ENCODE assay signal across 8 cellular contexts in the genomic region with DNA sequence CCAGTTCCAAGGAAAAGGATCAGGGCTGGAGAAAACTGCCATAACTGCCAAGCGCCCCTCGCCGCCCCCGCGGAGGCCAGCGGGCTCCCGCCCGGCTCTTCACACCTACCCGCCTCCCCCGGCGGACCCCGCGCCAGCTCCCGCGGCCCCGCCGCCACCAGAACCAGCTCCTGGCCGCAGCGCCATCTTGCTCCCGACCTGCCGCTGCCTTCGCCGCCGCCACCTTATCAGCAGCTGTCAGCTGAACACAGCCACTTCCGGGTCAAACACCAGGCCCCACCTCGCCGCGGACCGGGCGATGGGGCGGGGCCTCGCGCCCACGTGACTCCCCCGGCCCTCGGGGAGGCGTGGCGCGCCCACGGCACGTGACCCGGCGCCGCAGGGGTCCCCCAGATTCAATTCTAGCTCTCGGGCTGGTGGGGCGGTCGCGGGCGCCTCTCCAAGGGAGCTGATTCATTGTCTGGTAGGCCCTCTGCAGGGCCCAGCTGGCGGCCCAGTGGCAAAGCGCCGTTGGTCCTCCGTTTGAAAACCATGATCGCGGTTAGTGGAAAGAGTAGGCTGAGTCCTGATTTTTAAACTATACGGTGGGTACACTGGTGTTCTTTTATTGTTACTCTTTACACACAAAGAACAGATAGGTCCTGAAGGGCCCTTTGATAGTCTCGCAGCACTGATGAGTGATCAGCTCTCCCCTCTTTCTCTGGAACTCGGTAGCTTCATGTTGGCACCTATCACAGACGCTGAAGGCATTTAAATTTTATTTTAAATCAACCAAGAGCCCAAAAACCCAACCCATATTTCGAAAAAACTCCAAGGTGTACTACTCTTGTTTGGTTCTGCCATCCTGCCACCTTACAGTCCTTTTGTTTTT. TPM values are rescaled to one million over a fixed set of nuclear protein-coding genes. Genes with fewer than 3 reads are reported as not detected.
DNase-seq lines count a peak whose midpoint lies in the region; ATAC-seq and TF ChIP-seq lines count a peak whose summit lies in the region.

A gene with protein sequence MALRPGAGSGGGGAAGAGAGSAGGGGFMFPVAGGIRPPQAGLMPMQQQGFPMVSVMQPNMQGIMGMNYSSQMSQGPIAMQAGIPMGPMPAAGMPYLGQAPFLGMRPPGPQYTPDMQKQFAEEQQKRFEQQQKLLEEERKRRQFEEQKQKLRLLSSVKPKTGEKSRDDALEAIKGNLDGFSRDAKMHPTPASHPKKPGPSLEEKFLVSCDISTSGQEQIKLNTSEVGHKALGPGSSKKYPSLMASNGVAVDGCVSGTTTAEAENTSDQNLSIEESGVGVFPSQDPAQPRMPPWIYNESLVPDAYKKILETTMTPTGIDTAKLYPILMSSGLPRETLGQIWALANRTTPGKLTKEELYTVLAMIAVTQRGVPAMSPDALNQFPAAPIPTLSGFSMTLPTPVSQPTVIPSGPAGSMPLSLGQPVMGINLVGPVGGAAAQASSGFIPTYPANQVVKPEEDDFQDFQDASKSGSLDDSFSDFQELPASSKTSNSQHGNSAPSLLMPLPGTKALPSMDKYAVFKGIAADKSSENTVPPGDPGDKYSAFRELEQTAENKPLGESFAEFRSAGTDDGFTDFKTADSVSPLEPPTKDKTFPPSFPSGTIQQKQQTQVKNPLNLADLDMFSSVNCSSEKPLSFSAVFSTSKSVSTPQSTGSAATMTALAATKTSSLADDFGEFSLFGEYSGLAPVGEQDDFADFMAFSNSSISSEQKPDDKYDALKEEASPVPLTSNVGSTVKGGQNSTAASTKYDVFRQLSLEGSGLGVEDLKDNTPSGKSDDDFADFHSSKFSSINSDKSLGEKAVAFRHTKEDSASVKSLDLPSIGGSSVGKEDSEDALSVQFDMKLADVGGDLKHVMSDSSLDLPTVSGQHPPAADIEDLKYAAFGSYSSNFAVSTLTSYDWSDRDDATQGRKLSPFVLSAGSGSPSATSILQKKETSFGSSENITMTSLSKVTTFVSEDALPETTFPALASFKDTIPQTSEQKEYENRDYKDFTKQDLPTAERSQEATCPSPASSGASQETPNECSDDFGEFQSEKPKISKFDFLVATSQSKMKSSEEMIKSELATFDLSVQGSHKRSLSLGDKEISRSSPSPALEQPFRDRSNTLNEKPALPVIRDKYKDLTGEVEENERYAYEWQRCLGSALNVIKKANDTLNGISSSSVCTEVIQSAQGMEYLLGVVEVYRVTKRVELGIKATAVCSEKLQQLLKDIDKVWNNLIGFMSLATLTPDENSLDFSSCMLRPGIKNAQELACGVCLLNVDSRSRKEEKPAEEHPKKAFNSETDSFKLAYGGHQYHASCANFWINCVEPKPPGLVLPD (N-terminal part only) (minus strand): TSS at position 249 of the 871 bp plus-strand sequence. CDS start 63 bp downstream, at position 186.

- intact Hi-C loops in heart left ventricle (cut with DNase I) (loop anchor here in 1 of 10 donors (10.0 kb wide), 1 partner anchor 55 kb away; no protein-coding TSS in a partner anchor), posterior cingulate gyrus (cut with DNase I) (loop anchor here (10.0 kb wide), 1 partner anchor 115 kb away; no protein-coding TSS in a partner anchor)

- H3K9ac ChIP-seq in adipocyte (ENCODE audit: low read length), result peak within 1 kb of the TSS; percentile 96

- ATAC-seq in HG02798 (IDR thresholded peaks at IDR 0.05; ENCODE audit: poor library complexity, unreplicated experiment) (peak; percentile 94), heart left ventricle (peak; percentile 96 to 99 (median 99)), upper lobe of left lung (ENCODE audit: low FRiP score in 2 of 2) (peak; percentile 98 to 100)

- peak in 1 of 4 donors; percentile 90 for TF ChIP-seq EP300 in upper lobe of left lung (IDR thresholded peaks at IDR 0.05)

- TF ChIP-seq CTCF in GM12874 (IDR thresholded peaks at IDR 0.05; ENCODE audit: insufficient read depth, low read depth, low read length) (peak; percentile 52), heart left ventricle (IDR thresholded peaks at IDR 0.05) (peak in 9 of 12 donors; percentile 24 to 60 (median 48)), upper lobe of left lung (IDR thresholded peaks at IDR 0.05) (peak; percentile 41 to 71 (median 59))

- H3K27me3 ChIP-seq in adipocyte (replicated peaks; ENCODE audit: control insufficient read depth, insufficient read depth, low read length) (no peaks in the 10 kb centered on the region), heart left ventricle (no peaks in the 10 kb centered on the region), upper lobe of left lung (no peaks in the 10 kb centered on the region)

- H3K4me1 ChIP-seq in adipocyte (ENCODE audit: control insufficient read depth, insufficient read depth, low read length), result peaks cover 36% of the 10 kb centered on the region
- H3K4me1 ChIP-seq in heart left ventricle, result peaks cover 0 to 44% (median 28%) of the 10 kb centered on the region in 12 donors
- H3K4me1 ChIP-seq in upper lobe of left lung, result peaks cover 17 to 41% (median 32%) of the 10 kb centered on the region in 4 donors

- H3K36me3 ChIP-seq in adipocyte (ENCODE audit: control insufficient read depth, insufficient read depth, low read length, severe bottlenecking) (peaks cover 21% of the 10 kb centered on the region), heart left ventricle (peaks cover 0 to 33% (median 24%) of the 10 kb centered on the region in 9 donors), upper lobe of left lung (peaks cover 6 to 14% (median 7%) of the 10 kb centered on the region in 4 donors)

- 2 to 6% (median 3%) methylated on average over 17 to 60 of the region's 60 CpGs for WGBS in heart left ventricle, 4 donors
- WGBS in upper lobe of left lung, 2 donors, result 3% methylated on average over 30 to 36 of the region's 60 CpGs

- DNase-seq in NCI-H1417 treated with DMSO at 0.1 percent for 48 hours (lab: John Stamatoyannopoulos, UW) (peak; percentile 88), SW480 (ENCODE audit: low spot score) (peak; percentile 95), adipocyte (ENCODE audit: low read depth) (peak; percentile 98), heart left ventricle (peak; percentile 95 to 97 (median 96)), posterior cingulate gyrus (peak; percentile 93 to 99 (median 96)), upper lobe of left lung (peak; percentile 97 to 99)

- peak within 1 kb of the TSS; percentile 93 for H3K4me3 ChIP-seq in adipocyte (ENCODE audit: low read length)
- H3K4me3 ChIP-seq in heart left ventricle, result peak within 1 kb of the TSS; percentile 72 to 99 (median 93)
- H3K4me3 ChIP-seq in upper lobe of left lung, result peak within 1 kb of the TSS; percentile 88 to 100 (median 96)

- no peaks in the 10 kb centered on the region for H3K9me3 ChIP-seq in adipocyte (ENCODE audit: control insufficient read depth, low read length)
- no peaks in the 10 kb centered on the region for H3K9me3 ChIP-seq in heart left ventricle
- no peaks in the 10 kb centered on the region for H3K9me3 ChIP-seq in upper lobe of left lung

- H3K27ac ChIP-seq in heart left ventricle, result peak within 1 kb of the TSS; percentile 49 to 97 (median 94)
- H3K27ac ChIP-seq in upper lobe of left lung, result peak within 1 kb of the TSS; percentile 89 to 99 (median 93)

- TF ChIP-seq POLR2A in heart left ventricle (IDR thresholded peaks at IDR 0.05), result peak in 1 of 2 donors; percentile 90
- peak; percentile 49 to 93 (median 68) for TF ChIP-seq POLR2A in upper lobe of left lung (IDR thresholded peaks at IDR 0.05)

RNA-seq across cellular contexts. Expression of the gene that starts here (rescaled TPM):
- total RNA-seq in heart left ventricle (10 to 100 TPM; 20.0 to 52.4 (median 34.8) TPM), upper lobe of left lung (10 to 100 TPM; 25.2 to 58.7 (median 43.8) TPM)
- polyA plus RNA-seq in heart left ventricle, result 10 to 100 TPM in 1 of 2 donors, 1 to 10 TPM in 1; 5.7 to 11.7 TPM

Comparison
In these comparisons a context has a peak if more than half of its experiments do, and no peak if none do; other contexts are left out.
1. Peak in every context shown above with its lines: DNase-seq, ATAC-seq, H3K4me3 ChIP-seq and H3K27ac ChIP-seq.